In the genomic region with DNA sequence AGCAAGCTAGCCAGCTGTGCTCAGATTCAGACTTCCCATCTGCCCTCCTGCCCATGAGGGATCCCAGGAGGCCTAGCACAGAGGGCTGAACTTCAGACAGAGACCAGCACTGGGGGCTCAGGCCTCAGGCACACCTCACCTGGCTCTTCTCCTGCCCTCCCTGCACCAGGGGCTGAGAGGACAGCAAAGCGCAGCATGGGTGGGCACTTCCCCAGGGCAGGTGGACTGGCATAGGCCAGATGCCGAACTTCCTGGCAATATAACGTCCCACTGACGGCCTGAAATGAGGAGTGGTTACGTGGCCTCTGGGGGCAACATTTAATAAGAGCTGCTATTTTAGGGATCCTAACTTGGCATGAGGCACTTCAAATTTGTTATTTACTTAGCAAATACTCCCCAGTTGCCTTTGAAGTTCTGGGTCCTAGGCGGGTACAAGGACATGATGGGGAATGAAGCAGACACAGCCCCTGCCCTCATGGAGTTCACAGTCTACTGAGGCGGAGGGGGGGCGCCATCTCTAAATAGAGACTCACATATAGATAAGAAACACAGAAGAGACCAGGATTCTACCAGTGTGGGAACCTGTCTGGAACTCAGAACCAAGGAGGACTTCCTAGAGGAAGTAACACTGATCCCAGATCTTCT, we compare ENCODE assay signal across 1 cellular context.
TF ChIP-seq lines count a peak whose summit lies in the region.

No MANE protein-coding gene starts in this region.

TF ChIP-seq in HepG2, 621 proteins besides CTCF, POLR2A, EP300 and RAD21 (continued from another document):
- TF ChIP-seq, protein P1, sequence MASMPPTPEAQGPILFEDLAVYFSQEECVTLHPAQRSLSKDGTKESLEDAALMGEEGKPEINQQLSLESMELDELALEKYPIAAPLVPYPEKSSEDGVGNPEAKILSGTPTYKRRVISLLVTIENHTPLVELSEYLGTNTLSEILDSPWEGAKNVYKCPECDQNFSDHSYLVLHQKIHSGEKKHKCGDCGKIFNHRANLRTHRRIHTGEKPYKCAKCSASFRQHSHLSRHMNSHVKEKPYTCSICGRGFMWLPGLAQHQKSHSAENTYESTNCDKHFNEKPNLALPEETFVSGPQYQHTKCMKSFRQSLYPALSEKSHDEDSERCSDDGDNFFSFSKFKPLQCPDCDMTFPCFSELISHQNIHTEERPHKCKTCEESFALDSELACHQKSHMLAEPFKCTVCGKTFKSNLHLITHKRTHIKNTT (CRISPR knock-in tag; IDR thresholded peaks at IDR 0.05) = no peak
- TF ChIP-seq ZC3H4 (CRISPR knock-in tag; IDR thresholded peaks at IDR 0.05; ENCODE audit: borderline replicate concordance) (no peak), ELF4 (CRISPR knock-in tag; IDR thresholded peaks at IDR 0.05; ENCODE audit: borderline replicate concordance) (no peak), FOXA3 (CRISPR knock-in tag; IDR thresholded peaks at IDR 0.05) (no peak), NFIB (CRISPR knock-in tag; IDR thresholded peaks at IDR 0.05; ENCODE audit: borderline replicate concordance) (no peak), KAT2B (IDR thresholded peaks at IDR 0.05; ENCODE audit: borderline replicate concordance, low read depth, low read length) (no peak), ZBTB38 (CRISPR knock-in tag; IDR thresholded peaks at IDR 0.05) (no peak), HNRNPH1 (optimal IDR thresholded peaks at IDR 0.05; ENCODE audit: low read depth, low read length) (no peak), SRF (IDR thresholded peaks at IDR 0.05; ENCODE audit: low read depth, low read length) (no peak), ZNF749 (CRISPR knock-in tag; IDR thresholded peaks at IDR 0.05; ENCODE audit: borderline replicate concordance) (no peak)
- TF ChIP-seq, protein P2, sequence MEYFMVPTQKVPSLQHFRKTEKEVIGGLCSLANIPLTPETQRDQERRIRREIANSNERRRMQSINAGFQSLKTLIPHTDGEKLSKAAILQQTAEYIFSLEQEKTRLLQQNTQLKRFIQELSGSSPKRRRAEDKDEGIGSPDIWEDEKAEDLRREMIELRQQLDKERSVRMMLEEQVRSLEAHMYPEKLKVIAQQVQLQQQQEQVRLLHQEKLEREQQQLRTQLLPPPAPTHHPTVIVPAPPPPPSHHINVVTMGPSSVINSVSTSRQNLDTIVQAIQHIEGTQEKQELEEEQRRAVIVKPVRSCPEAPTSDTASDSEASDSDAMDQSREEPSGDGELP (IDR thresholded peaks at IDR 0.05; ENCODE audit: borderline replicate concordance, low read depth) = no peak
- TF ChIP-seq, protein P3, sequence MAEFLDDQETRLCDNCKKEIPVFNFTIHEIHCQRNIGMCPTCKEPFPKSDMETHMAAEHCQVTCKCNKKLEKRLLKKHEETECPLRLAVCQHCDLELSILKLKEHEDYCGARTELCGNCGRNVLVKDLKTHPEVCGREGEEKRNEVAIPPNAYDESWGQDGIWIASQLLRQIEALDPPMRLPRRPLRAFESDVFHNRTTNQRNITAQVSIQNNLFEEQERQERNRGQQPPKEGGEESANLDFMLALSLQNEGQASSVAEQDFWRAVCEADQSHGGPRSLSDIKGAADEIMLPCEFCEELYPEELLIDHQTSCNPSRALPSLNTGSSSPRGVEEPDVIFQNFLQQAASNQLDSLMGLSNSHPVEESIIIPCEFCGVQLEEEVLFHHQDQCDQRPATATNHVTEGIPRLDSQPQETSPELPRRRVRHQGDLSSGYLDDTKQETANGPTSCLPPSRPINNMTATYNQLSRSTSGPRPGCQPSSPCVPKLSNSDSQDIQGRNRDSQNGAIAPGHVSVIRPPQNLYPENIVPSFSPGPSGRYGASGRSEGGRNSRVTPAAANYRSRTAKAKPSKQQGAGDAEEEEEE (CRISPR knock-in tag; IDR thresholded peaks at IDR 0.05; ENCODE audit: borderline replicate concordance) = no peak
